9 cellular contexts compared by ENCODE assay signal in genomic region chr3:75641107-75641517, GRCh38. TPM values are rescaled to one million over a fixed set of nuclear protein-coding genes. Genes with fewer than 3 reads are reported as not detected.
DNase-seq lines count a peak whose midpoint lies in the region; ATAC-seq and TF ChIP-seq lines count a peak whose summit lies in the region.
"Not testable (repeated sequence)": the region's sequence is repeated elsewhere in the genome, so short reads cannot be mapped to it uniquely, and the experiment has no call there.
"Had no signal": no experiment of that assay in that cellular context is flagged by ENCODE, and none has a peak within 500 bp of the region (broad histone marks: within the 10 kb centered on the region; RNA-seq: fewer than 3 reads in every experiment).

No MANE protein-coding gene starts in this region.

- not testable (repeated sequence) for H3K56ac ChIP-seq in IMR-90 (ENCODE audit: extremely low read depth, insufficient read depth, low read length)

- not testable (repeated sequence) for H3K27me3 ChIP-seq in CD8-positive, alpha-beta memory T cell (ENCODE audit: insufficient read depth, low read length, poor library complexity, severe bottlenecking); IMR-90 (ENCODE audit: control insufficient read depth, insufficient read depth, low read length); thoracic aorta (replicated peaks; ENCODE audit: insufficient read depth)

- dilution Hi-C loops in IMR-90 (cut with HindIII; ENCODE audit: low sequenced_read_pairs, unreplicated experiment) = not testable (repeated sequence)

- not testable (repeated sequence) for H3K18ac ChIP-seq in IMR-90 (ENCODE audit: low read depth, low read length)

- TF ChIP-seq POLR2A in IMR-90 (IDR thresholded peaks at IDR 0.05; ENCODE audit: low read depth, low read length) = not testable (repeated sequence)

- not testable (repeated sequence) for H3K9me3 ChIP-seq in CD8-positive, alpha-beta memory T cell (ENCODE audit: low read length); IMR-90 (ENCODE audit: control insufficient read depth, insufficient read depth, low read length); thoracic aorta

- not testable (repeated sequence) for BruUV-seq in IMR-90 (replicated peaks; lab: Mats Ljungman, UMichigan)

- not testable (repeated sequence) for H2BK15ac ChIP-seq in IMR-90 (ENCODE audit: low read depth, low read length)

- H3K27ac ChIP-seq in CD8-positive, alpha-beta memory T cell (ENCODE audit: low read depth, low read length); IMR-90 (ENCODE audit: insufficient read depth, low read length): not testable (repeated sequence)
- peak overlapping the region; percentile 42 to 49 for H3K27ac ChIP-seq in thoracic aorta

- not testable (repeated sequence) for H4K20me1 ChIP-seq in IMR-90 (ENCODE audit: insufficient read depth, low read length)

- H2BK5ac ChIP-seq in IMR-90 (ENCODE audit: low read depth, low read length, poor library complexity, severe bottlenecking) = not testable (repeated sequence)

- not testable (repeated sequence) for H2AFZ ChIP-seq in IMR-90 (replicated peaks; ENCODE audit: low read length, poor library complexity)

- H3K79me1 ChIP-seq in IMR-90 (ENCODE audit: low read depth in 1 of 2, low read length in 2 of 2) = not testable (repeated sequence)

- not testable (repeated sequence) for H2BK20ac ChIP-seq in IMR-90 (ENCODE audit: low read depth, low read length)

- TF ChIP-seq RAD21 in IMR-90 (IDR thresholded peaks at IDR 0.05; ENCODE audit: low read length) = not testable (repeated sequence)

- not testable (repeated sequence) for H3K27me3 Mint-ChIP-seq in CD8-positive, alpha-beta memory T cell; activated T-cell treated with anti-CD3 and anti-CD28 coated beads, Interleukin-2, amount 50 U/mL, for 4 hours (ENCODE audit: low read depth); mesothelial cell of epicardium (ENCODE audit: low read depth)

- intact Hi-C loops in IMR-90 (cut with micrococcal nuclease) = loop anchor here (5.0 to 10.0 kb wide), 3 partner anchors 214 to 449 kb away; no protein-coding TSS in a partner anchor
- intact Hi-C loops in left cardiac atrium (cut with DNase I) = loop anchor here in 1 of 2 donors (10.0 kb wide), 1 partner anchor 346 kb away; no protein-coding TSS in a partner anchor
- intact Hi-C loops in sciatic nerve (cut with DNase I) = not testable (repeated sequence)

- ATAC-seq in IMR-90 (ENCODE audit: low read depth) = 0 out of 2 replicates have a peak, but pooled peaks have one; percentile 27
- ATAC-seq in activated T-cell treated with anti-CD3 and anti-CD28 coated beads, Interleukin-2, amount 50 U/mL, for 4 hours; sciatic nerve; thoracic aorta (ENCODE audit: insufficient number of reproducible peaks, low FRiP score, low read depth): not testable (repeated sequence)
- ATAC-seq in left cardiac atrium = peak; percentile 41 to 44

- not testable (repeated sequence) for H3K9me3 Mint-ChIP-seq in CD8-positive, alpha-beta memory T cell; activated T-cell treated with anti-CD3 and anti-CD28 coated beads, Interleukin-2, amount 50 U/mL, for 4 hours; mesothelial cell of epicardium

- peaks cover 5 to 21% (median 11%) of the 10 kb centered on the region in 3 donors for H3K4me1 Mint-ChIP-seq in CD8-positive, alpha-beta memory T cell
- peaks cover 15% of the 10 kb centered on the region for H3K4me1 Mint-ChIP-seq in activated T-cell treated with anti-CD3 and anti-CD28 coated beads, Interleukin-2, amount 50 U/mL, for 4 hours (ENCODE audit: low read depth)
- H3K4me1 Mint-ChIP-seq in mesothelial cell of epicardium = peaks cover 22% of the 10 kb centered on the region

- not testable (repeated sequence) for DNase-seq in CD8-positive, alpha-beta memory T cell; activated T-cell treated with anti-CD3 and anti-CD28 coated beads, Interleukin-2, amount 50 U/mL, for 4 hours
- DNase-seq in IMR-90 = peak; percentile 76
- peak; percentile 54 for DNase-seq in dedifferentiated amniotic fluid mesenchymal stem cell (ENCODE audit: extremely low spot score)
- peak; percentile 90 for DNase-seq in left cardiac atrium
- DNase-seq in mesothelial cell of epicardium (ENCODE audit: low spot score in 2 of 2, unreplicated experiment in 2 of 2) = peak in 1 of 2 experiments; percentile 72
- peak; percentile 88 for DNase-seq in sciatic nerve (ENCODE audit: low spot score)
- peak; percentile 21 for DNase-seq in thoracic aorta (ENCODE audit: low spot score)

- peak overlapping the region; percentile 69 to 71; a peak in 2 of 4 replicates for H4K8ac ChIP-seq in IMR-90 (ENCODE audit: low read depth in 2 of 2, low read length in 2 of 2)

- peak overlapping the region; percentile 15 for H3K4me3 ChIP-seq in CD8-positive, alpha-beta memory T cell (ENCODE audit: low read length)
- H3K4me3 ChIP-seq in IMR-90 (ENCODE audit: insufficient read depth, low read depth, low read length) = peak overlapping the region; percentile 78
- H3K4me3 ChIP-seq in thoracic aorta = peak overlapping the region; percentile 70

- peak overlapping the region; percentile 86 for H3K4me2 ChIP-seq in IMR-90 (ENCODE audit: low read depth, low read length)

- not testable (repeated sequence) for H4K91ac ChIP-seq in IMR-90 (ENCODE audit: insufficient read depth, low read depth, low read length)

- not testable (repeated sequence) for H2AK5ac ChIP-seq in IMR-90 (ENCODE audit: low read depth, low read length)

- not testable (repeated sequence) for H3K9me1 ChIP-seq in IMR-90 (ENCODE audit: insufficient read depth, low read length)

- POLR2A ChIA-PET in CD8-positive, alpha-beta memory T cell (lab: Charles Lee); IMR-90 (lab: Charles Lee; ENCODE audit: unreplicated experiment): not testable (repeated sequence)

- H3K4me1 ChIP-seq in CD8-positive, alpha-beta memory T cell (ENCODE audit: insufficient read depth, low read length); IMR-90 (ENCODE audit: control insufficient read depth, insufficient read depth, low read length); thoracic aorta (ENCODE audit: control insufficient read depth in 1 of 2, low read depth in 2 of 2): not testable (repeated sequence)

- not testable (repeated sequence) for H3K4ac ChIP-seq in IMR-90 (ENCODE audit: low read depth, low read length)

- TF ChIP-seq CTCF in IMR-90 (conservative IDR thresholded peaks at IDR 0.05; ENCODE audit: low read depth, low read length); mesothelial cell of epicardium (IDR thresholded peaks at IDR 0.05; ENCODE audit: unreplicated experiment): not testable (repeated sequence)
- TF ChIP-seq CTCF in thoracic aorta (IDR thresholded peaks at IDR 0.05) = peak; percentile 5

- in situ Hi-C loops in IMR-90 (cut with MboI; ENCODE audit: low sequenced_read_pairs) = not testable (repeated sequence)

- peak overlapping the region; percentile 75; the same call in 1 of the 2 replicates for H4K5ac ChIP-seq in IMR-90 (ENCODE audit: low read depth, low read length)

- not testable (repeated sequence) for H3K23ac ChIP-seq in IMR-90 (ENCODE audit: low read depth, low read length)

- H3K4me3 Mint-ChIP-seq in CD8-positive, alpha-beta memory T cell = peak overlapping the region in 6 of 7 donors; percentile 41 to 92 (median 73)
- peak overlapping the region; percentile 79 for H3K4me3 Mint-ChIP-seq in activated T-cell treated with anti-CD3 and anti-CD28 coated beads, Interleukin-2, amount 50 U/mL, for 4 hours
- H3K4me3 Mint-ChIP-seq in mesothelial cell of epicardium = peak overlapping the region; percentile 93

- H3K36me3 ChIP-seq in CD8-positive, alpha-beta memory T cell (ENCODE audit: insufficient read depth, low read length); IMR-90 (ENCODE audit: control insufficient read depth, insufficient read depth, low read length); thoracic aorta: not testable (repeated sequence)

- CTCF ChIA-PET in CD8-positive, alpha-beta memory T cell (lab: Charles Lee); IMR-90 (lab: Yijun Ruan, JAX): not testable (repeated sequence)

- not testable (repeated sequence) for H3K14ac ChIP-seq in IMR-90 (replicated peaks; ENCODE audit: low read depth, low read length)

- not testable (repeated sequence) for H2BK120ac ChIP-seq in IMR-90 (ENCODE audit: low read depth, low read length)

- peak overlapping the region; percentile 66 for H3K9ac ChIP-seq in IMR-90 (ENCODE audit: low read depth, low read length)

- H3K27ac Mint-ChIP-seq in CD8-positive, alpha-beta memory T cell = peak overlapping the region in 1 of 8 donors; percentile 43
- peak overlapping the region; percentile 83 for H3K27ac Mint-ChIP-seq in mesothelial cell of epicardium

- WGBS in IMR-90 (ENCODE audit: extremely low coverage in 2 of 2, insufficient read length in 1 of 2), 2 experiments = 0% methylated on average over 1 of the region's 16 CpGs; no CpG with 5 or more reads in 1 of the 2 experiments

- H3K36me3 Mint-ChIP-seq in CD8-positive, alpha-beta memory T cell; activated T-cell treated with anti-CD3 and anti-CD28 coated beads, Interleukin-2, amount 50 U/mL, for 4 hours (ENCODE audit: insufficient read depth); mesothelial cell of epicardium: not testable (repeated sequence)

- not testable (repeated sequence) for H2AK9ac ChIP-seq in IMR-90 (replicated peaks; ENCODE audit: low read depth, low read length, poor library complexity)

RNA-seq across cellular contexts. Expression of gene FRG2C, which starts 23.0 kb away (rescaled TPM):
- total RNA-seq in CD8-positive, alpha-beta memory T cell = not detected
- not detected for polyA plus RNA-seq in CD8-positive, alpha-beta memory T cell
- total RNA-seq in IMR-90 (2012; rRNA removed) (not detected in 2 replicates), left cardiac atrium (not detected), mesothelial cell of epicardium (not detected in 3 replicates), sciatic nerve (not detected), thoracic aorta (not detected)
- polyA plus RNA-seq in IMR-90 (2012; rRNA removed) = not detected in 2 replicates
- not detected in 2 replicates for polyA plus RNA-seq in IMR-90 (2012; cell fraction: cytosol; rRNA removed)
- not detected in 2 replicates for polyA plus RNA-seq in IMR-90 (2012; cell fraction: nucleus; rRNA removed; ENCODE audit: low replicate concordance)
- total RNA-seq in activated T-cell treated with anti-CD3 and anti-CD28 coated beads, Interleukin-2, amount 50 U/mL, for 4 hours = not detected
- total RNA-seq: activated CD8-positive, alpha-beta memory T cell treated with anti-CD3 and anti-CD28 coated beads for 36 hours had no signal

Comparison
In these comparisons a context has a peak if more than half of its experiments do, and no peak if none do; other contexts are left out.
1. H3K4me3 ChIP-seq: peak in every context shown above with its lines; median percentile 78 in IMR-90; 70 in thoracic aorta; 15 in CD8-positive, alpha-beta memory T cell.